ENCODE assay signal across 1 cellular context in the genomic region with DNA sequence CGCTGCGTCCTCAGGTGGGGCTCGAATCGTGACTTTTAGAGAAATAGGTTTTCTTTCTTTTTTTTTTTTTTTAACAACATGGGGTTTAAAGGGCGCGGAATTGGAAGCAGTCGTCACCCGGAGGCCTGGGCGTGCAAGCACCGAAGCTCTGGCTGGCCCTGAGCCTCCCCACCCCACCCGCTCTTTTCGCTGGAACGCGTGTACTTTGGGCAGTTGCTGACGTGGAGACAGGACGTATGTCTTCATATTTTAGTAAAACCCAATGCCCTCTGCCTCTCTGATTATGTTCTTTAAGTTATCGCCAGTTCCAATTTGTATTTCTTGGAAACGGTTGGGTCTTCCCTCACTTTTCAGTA.
TF ChIP-seq lines count a peak whose summit lies in the region.

No MANE protein-coding gene starts in this region.

TF ChIP-seq in H1, 55 proteins besides CTCF, POLR2A, EP300 and RAD21 (continued from another document):
- TF ChIP-seq JUN (IDR thresholded peaks at IDR 0.05; ENCODE audit: low read depth, low read length) (no peak), SIX5 (IDR thresholded peaks at IDR 0.05; ENCODE audit: low read depth, low read length) (no peak), CHD2 (IDR thresholded peaks at IDR 0.05; ENCODE audit: low read length) (no peak)
